16 cellular contexts compared by ENCODE assay signal in the genomic region with DNA sequence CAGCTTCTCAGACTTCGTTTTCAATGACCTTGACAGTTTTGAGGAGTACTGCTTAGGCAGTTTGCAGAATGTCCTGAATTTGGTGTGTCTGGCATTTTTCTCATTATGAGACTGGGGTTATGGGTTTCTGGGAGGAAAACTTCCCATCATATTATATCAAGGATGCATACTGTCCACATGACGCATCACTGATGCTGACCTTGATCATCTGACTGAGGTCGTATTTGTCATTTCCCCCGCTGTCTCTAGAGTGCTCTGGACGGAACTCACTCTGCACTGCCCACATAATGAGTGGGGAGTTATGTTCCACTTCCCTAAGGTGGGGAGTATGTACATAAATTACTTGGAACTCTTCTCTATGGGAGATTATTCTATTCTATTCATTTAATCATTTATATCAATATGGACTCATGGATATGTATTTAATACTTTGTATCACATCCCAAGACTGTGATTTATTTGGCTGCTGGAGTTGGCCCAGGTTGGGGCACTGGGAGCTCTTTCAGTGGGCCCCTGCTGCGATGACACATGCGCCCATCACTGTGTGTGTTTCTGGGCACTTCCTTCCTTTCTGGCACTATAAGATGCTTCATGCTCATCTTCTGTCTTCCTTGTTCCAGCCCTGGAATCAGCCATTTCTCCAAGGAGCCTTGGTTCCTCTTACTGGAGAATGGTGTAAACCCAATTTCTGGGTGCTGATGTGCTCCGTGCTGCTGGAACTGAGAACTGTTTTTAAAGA.
A peak's percentile ranks its signal among the peaks of the same experiment; 100 is the strongest.
DNase-seq lines count a peak whose midpoint lies in the region; ATAC-seq, FAIRE-seq and TF ChIP-seq lines count a peak whose summit lies in the region.
"Had no signal": no experiment of that assay in that cellular context is flagged by ENCODE, and none has a peak within 500 bp of the region (broad histone marks: within the 10 kb centered on the region; RNA-seq: fewer than 3 reads in every experiment).

No MANE protein-coding gene starts in this region.

- peaks cover 36% of the 10 kb centered on the region for H3K4me1 Mint-ChIP-seq in CD4-positive, alpha-beta T cell (ENCODE audit: low read depth)
- peaks cover 60% of the 10 kb centered on the region for H3K4me1 Mint-ChIP-seq in HFFc6 (ENCODE audit: low read depth)
- H3K4me1 Mint-ChIP-seq in activated T-helper 17 cell treated with anti-CD3 and anti-CD28 coated beads, Interleukin-2, amount 50 U/mL, for 72 hours = peaks cover 40% of the 10 kb centered on the region

- peak overlapping the region; percentile 0 for H3K27ac Mint-ChIP-seq in CD4-positive, alpha-beta T cell
- peak overlapping the region; percentile 61 for H3K27ac Mint-ChIP-seq in HFFc6
- peak overlapping the region; percentile 91 for H3K27ac Mint-ChIP-seq in activated T-helper 17 cell treated with anti-CD3 and anti-CD28 coated beads, Interleukin-2, amount 50 U/mL, for 72 hours

- no peak overlapping the region for H3K27ac ChIP-seq in CD4-positive, alpha-beta T cell (ENCODE audit: low read depth, low read length)
- H3K27ac ChIP-seq in keratinocyte (ENCODE audit: control insufficient read depth, insufficient read depth, low read length) (peak overlapping the region; percentile 3), thyroid gland (no peak overlapping the region)
- H3K27ac ChIP-seq: GM23248 had no signal

- TF ChIP-seq CTCF in CD4-positive, alpha-beta T cell (IDR thresholded peaks at IDR 0.05) = no peak
- no peak for TF ChIP-seq CTCF in HFFc6 (IDR thresholded peaks at IDR 0.05)
- no peak for TF ChIP-seq CTCF in keratinocyte (optimal IDR thresholded peaks at IDR 0.05 in 1 of 3, IDR thresholded peaks at IDR 0.05 in 1 of 3, conservative IDR thresholded peaks at IDR 0.05 in 1 of 3; ENCODE audit: extremely low read depth in 1 of 3, insufficient read depth in 2 of 3, low read length in 3 of 3)
- TF ChIP-seq CTCF in GM20000 (IDR thresholded peaks at IDR 0.05; ENCODE audit: extremely low read depth, missing control alignments) = no peak
- TF ChIP-seq CTCF in thyroid gland (IDR thresholded peaks at IDR 0.05) = no peak

- H3K4me3 ChIP-seq in keratinocyte (ENCODE audit: control insufficient read depth in 2 of 3, extremely low read depth in 1 of 3, insufficient read depth in 2 of 3, low read depth in 1 of 3, low read length in 3 of 3) (no peak overlapping the region), thyroid gland (replicated peaks in 1 of 3) (no peak overlapping the region)
- H3K4me3 ChIP-seq: GM23248, prostate gland had no signal

- H3K27me3 ChIP-seq in CD4-positive, alpha-beta T cell (ENCODE audit: control insufficient read depth, insufficient read depth, low read length) = no peaks in the 10 kb centered on the region
- no peaks in the 10 kb centered on the region for H3K27me3 ChIP-seq in keratinocyte (ENCODE audit: control insufficient read depth, extremely low read depth, insufficient read depth, low read length)
- H3K27me3 ChIP-seq in thyroid gland = no peaks in the 10 kb centered on the region

- H3K9me1 ChIP-seq in keratinocyte (ENCODE audit: control insufficient read depth, extremely low read depth, insufficient read depth, low read length) = no peaks in the 10 kb centered on the region

- no peaks in the 10 kb centered on the region for H3K79me2 ChIP-seq in keratinocyte (ENCODE audit: control insufficient read depth, insufficient read depth, low read length)

- H3K4me3 Mint-ChIP-seq in CD4-positive, alpha-beta T cell = no peak overlapping the region
- no peak overlapping the region for H3K4me3 Mint-ChIP-seq in HFFc6
- peak overlapping the region; percentile 52 for H3K4me3 Mint-ChIP-seq in activated T-helper 17 cell treated with anti-CD3 and anti-CD28 coated beads, Interleukin-2, amount 50 U/mL, for 72 hours

- no peak for FAIRE-seq in keratinocyte (lab: Jason Lieb, UNC)

- ATAC-seq in CD4-positive, alpha-beta T cell (ENCODE audit: poor library complexity) = no peak
- ATAC-seq in activated T-helper 17 cell treated with anti-CD3 and anti-CD28 coated beads, Interleukin-2, amount 50 U/mL, for 72 hours (replicated peaks) = peak; percentile 53

- no peak overlapping the region for H3K9ac ChIP-seq in keratinocyte (ENCODE audit: control insufficient read depth, extremely low read depth, insufficient read depth, low read length)
- H3K9ac ChIP-seq: GM23248 had no signal

- H2AFZ ChIP-seq in keratinocyte (ENCODE audit: control insufficient read depth, low read length) = no peak overlapping the region
- H2AFZ ChIP-seq: GM23248 had no signal

- dilution Hi-C loops in keratinocyte (cut with MboI; ENCODE audit: extremely low pct_ligation_motif_present, low sequenced_read_pairs) = no loop called here

- CTCF ChIA-PET in CD4-positive, alpha-beta T cell (lab: Charles Lee) = interaction anchor here (0.6 kb wide), 1 partner anchor 238 kb away, joined by 3 read pairs; no protein-coding TSS in a partner anchor

- intact Hi-C loops in CD4-positive, alpha-beta T cell (cut with DNase I, micrococcal nuclease) = no loop called here
- intact Hi-C loops in thyroid gland (cut with DNase I) = no loop called here

- H3K4me1 ChIP-seq in keratinocyte (ENCODE audit: control insufficient read depth, extremely low read depth, insufficient read depth, low read length) (peaks cover 33% of the 10 kb centered on the region), thyroid gland (peaks cover 13 to 39% of the 10 kb centered on the region in 2 donors)

- H3K9me3 ChIP-seq in CD4-positive, alpha-beta T cell (ENCODE audit: control insufficient read depth, low read length) = no peaks in the 10 kb centered on the region
- H3K9me3 ChIP-seq in keratinocyte (ENCODE audit: control insufficient read depth, low read depth, low read length) = no peaks in the 10 kb centered on the region
- no peaks in the 10 kb centered on the region for H3K9me3 ChIP-seq in thyroid gland
- H3K9me3 ChIP-seq: prostate gland had no signal

- POLR2A ChIA-PET in CD4-positive, alpha-beta T cell (lab: Charles Lee) = no interaction called here

- peaks cover 7% of the 10 kb centered on the region for H3K36me3 Mint-ChIP-seq in CD4-positive, alpha-beta T cell (ENCODE audit: low read depth)
- 0 out of 2 replicates have a peak, but pooled peaks cover 9% of the 10 kb centered on the region for H3K36me3 Mint-ChIP-seq in HFFc6 (ENCODE audit: low read depth)
- no peaks in the 10 kb centered on the region for H3K36me3 Mint-ChIP-seq in activated T-helper 17 cell treated with anti-CD3 and anti-CD28 coated beads, Interleukin-2, amount 50 U/mL, for 72 hours (ENCODE audit: low read depth)

- H3K4me2 ChIP-seq in keratinocyte (ENCODE audit: control insufficient read depth, extremely low read depth, insufficient read depth, low read depth, low read length) = peak overlapping the region; percentile 50

- H3K9me3 Mint-ChIP-seq in CD4-positive, alpha-beta T cell = no peaks in the 10 kb centered on the region
- no peaks in the 10 kb centered on the region for H3K9me3 Mint-ChIP-seq in HFFc6
- no peaks in the 10 kb centered on the region for H3K9me3 Mint-ChIP-seq in activated T-helper 17 cell treated with anti-CD3 and anti-CD28 coated beads, Interleukin-2, amount 50 U/mL, for 72 hours

- 91 to 93% methylated on average over 8 of the region's 8 CpGs for WGBS in thyroid gland, 2 donors

- H3K36me3 ChIP-seq in keratinocyte (ENCODE audit: control insufficient read depth in 2 of 2, extremely low read depth in 1 of 2, insufficient read depth in 2 of 2, low read length in 2 of 2) (no peaks in the 10 kb centered on the region), thyroid gland (no peaks in the 10 kb centered on the region)
- H3K36me3 ChIP-seq: prostate gland had no signal

- no peak for TF ChIP-seq POLR2A in thyroid gland (IDR thresholded peaks at IDR 0.05)

- H3K27me3 Mint-ChIP-seq in CD4-positive, alpha-beta T cell = no peaks in the 10 kb centered on the region
- no peaks in the 10 kb centered on the region; the same call in 1 of the 2 replicates for H3K27me3 Mint-ChIP-seq in HFFc6 (ENCODE audit: insufficient read depth)
- H3K27me3 Mint-ChIP-seq in activated T-helper 17 cell treated with anti-CD3 and anti-CD28 coated beads, Interleukin-2, amount 50 U/mL, for 72 hours = no peaks in the 10 kb centered on the region

- DNase-seq in CD4-positive, alpha-beta T cell = no peak
- DNase-seq in HFFc6 = no peak
- DNase-seq in keratinocyte (ENCODE audit: low read depth, low spot score) = no peak
- no peak for DNase-seq in GM20000 (ENCODE audit: low spot score)
- DNase-seq in NCI-H2227 treated with DMSO at 0.1 percent for 48 hours (lab: John Stamatoyannopoulos, UW) = no peak
- no peak for DNase-seq in AML-193 (lab: John Stamatoyannopoulos, UW)
- no peak for DNase-seq in thyroid gland
- DNase-seq: activated CD4-positive, alpha-beta T cell treated with anti-CD3 and anti-CD28 coated beads for 1 hour; C1 segment of cervical spinal cord; central memory CD4-positive, alpha-beta T cell; glutamatergic neuron; GM23248; NCI-H446 treated with DMSO at 0.1 percent for 48 hours; stimulated activated CD4-positive, alpha-beta T cell treated with anti-CD3 and anti-CD28 coated beads, Interleukin-1b, Interleukin-23, amount 100 ng/mL, for 48 hours had no signal

- no peaks in the 10 kb centered on the region for H4K20me1 ChIP-seq in keratinocyte (ENCODE audit: control insufficient read depth, extremely low read depth, insufficient read depth, low read length)

Comparison
In these comparisons a context has a peak if more than half of its experiments do, and no peak if none do; other contexts are left out.
1. H3K27ac Mint-ChIP-seq: peak in every context shown above with its lines; median percentile 91 in activated T-helper 17 cell treated with anti-CD3 and anti-CD28 coated beads, Interleukin-2, amount 50 U/mL, for 72 hours; 61 in HFFc6; 0 in CD4-positive, alpha-beta T cell.